Comparison of ENCODE assay signal across 1 cellular context in the genomic region with DNA sequence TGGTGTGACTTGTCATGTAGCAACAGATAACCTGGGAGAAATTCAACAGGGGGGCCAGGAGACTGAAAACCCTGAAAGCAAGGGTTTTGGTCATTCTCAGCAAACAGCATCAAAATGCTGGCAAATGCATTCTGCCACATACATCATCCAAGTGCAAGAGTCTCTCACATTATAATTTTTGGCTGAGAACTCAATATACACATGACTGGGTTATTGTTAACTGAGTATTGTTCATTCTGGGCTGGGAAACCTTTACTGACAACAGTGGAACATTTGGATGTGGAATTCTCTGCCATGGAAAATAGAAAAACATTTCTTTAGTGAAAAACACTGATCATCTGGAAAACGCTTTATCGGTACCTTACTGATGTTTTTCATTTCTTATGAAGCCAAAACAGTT.
TF ChIP-seq lines count a peak whose summit lies in the region.

No MANE protein-coding gene starts in this region.

TF ChIP-seq in HepG2, 621 proteins besides CTCF, POLR2A, EP300 and RAD21 (continued from another document):
- no peak for TF ChIP-seq PRDM15 (CRISPR knock-in tag; IDR thresholded peaks at IDR 0.05)
- no peak for TF ChIP-seq KDM3A (CRISPR knock-in tag; IDR thresholded peaks at IDR 0.05; ENCODE audit: low read depth)
- TF ChIP-seq POLR2AphosphoS2 (IDR thresholded peaks at IDR 0.05; ENCODE audit: low read depth, low read length) = no peak
- TF ChIP-seq ZMAT3 (CRISPR knock-in tag; conservative IDR thresholded peaks at IDR 0.05) = no peak
- no peak for TF ChIP-seq U2AF1 (optimal IDR thresholded peaks at IDR 0.05; ENCODE audit: low read depth, low read length)
- no peak for TF ChIP-seq KDM5B (CRISPR knock-in tag; IDR thresholded peaks at IDR 0.05; ENCODE audit: borderline replicate concordance)
- no peak for TF ChIP-seq SALL1 (CRISPR knock-in tag; IDR thresholded peaks at IDR 0.05)
- TF ChIP-seq GATA4 (IDR thresholded peaks at IDR 0.05; ENCODE audit: borderline replicate concordance, low read depth) = no peak
- no peak for TF ChIP-seq KAT2B (IDR thresholded peaks at IDR 0.05; ENCODE audit: borderline replicate concordance, low read depth, low read length)
- TF ChIP-seq ZNF558 (CRISPR knock-in tag; IDR thresholded peaks at IDR 0.05; ENCODE audit: borderline replicate concordance) = no peak
- no peak for TF ChIP-seq MAFF (IDR thresholded peaks at IDR 0.05; ENCODE audit: low read depth, low read length)
- TF ChIP-seq ADNP (CRISPR knock-in tag; IDR thresholded peaks at IDR 0.05) = no peak
- TF ChIP-seq, protein P1, sequence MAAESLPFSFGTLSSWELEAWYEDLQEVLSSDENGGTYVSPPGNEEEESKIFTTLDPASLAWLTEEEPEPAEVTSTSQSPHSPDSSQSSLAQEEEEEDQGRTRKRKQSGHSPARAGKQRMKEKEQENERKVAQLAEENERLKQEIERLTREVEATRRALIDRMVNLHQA (CRISPR knock-in tag; IDR thresholded peaks at IDR 0.05) = no peak
